6 cellular contexts compared by ENCODE assay signal in the genomic region with DNA sequence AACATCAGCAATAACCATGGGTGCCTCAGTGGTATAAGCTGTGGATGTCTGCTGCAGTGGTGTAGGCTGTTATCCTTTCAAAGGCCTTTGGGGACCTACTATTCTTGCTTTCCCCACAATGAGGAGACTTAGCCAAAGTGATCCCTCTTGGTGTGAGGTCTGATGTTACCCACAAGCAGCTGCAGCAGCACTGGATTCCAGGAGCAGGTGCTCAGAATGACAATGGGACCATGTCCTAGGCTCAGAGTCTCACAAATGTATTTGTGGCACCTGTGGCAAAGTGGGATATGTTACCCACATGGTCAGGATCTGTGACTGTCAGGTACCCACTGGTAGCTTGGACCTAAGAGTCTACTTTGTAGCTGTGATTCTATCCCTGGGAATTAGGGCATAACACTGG.
"Had no signal": no experiment of that assay in that cellular context is flagged by ENCODE, and none has a peak within 500 bp of the region (broad histone marks: within the 10 kb centered on the region; RNA-seq: fewer than 3 reads in every experiment).

No MANE protein-coding gene starts in this region.

- H3K4me3 ChIP-seq: GM23338 had no signal

- H3K27ac Mint-ChIP-seq: GM23338, H9, HFFc6 had no signal

- H3K4me1 Mint-ChIP-seq: GM23338 had no signal

- H3K9me3 Mint-ChIP-seq: HFFc6 had no signal

- DNase-seq: H9, HFFc6 had no signal

- H3K27ac ChIP-seq: HL-60 had no signal

- ATAC-seq: GM23338, HCT116, HepG2 had no signal

- H3K4me3 Mint-ChIP-seq: GM23338, H9, HFFc6 had no signal
